In genomic region chr19:6212403-6213265, GRCh38 we compare ENCODE assay signal across 21 cellular contexts.
DNase-seq lines count a peak whose midpoint lies in the region; ATAC-seq and TF ChIP-seq lines count a peak whose summit lies in the region.
"Had no signal": no experiment of that assay in that cellular context is flagged by ENCODE, and none has a peak within 500 bp of the region (broad histone marks: within the 10 kb centered on the region; RNA-seq: fewer than 3 reads in every experiment).

No MANE protein-coding gene starts in this region.

- no peaks in the 10 kb centered on the region for H3F3A ChIP-seq in neural progenitor cell (ENCODE audit: low read depth)

- no peaks in the 10 kb centered on the region for H3K79me2 ChIP-seq in neural progenitor cell (ENCODE audit: low read depth)

- H3K4me3 ChIP-seq in right cardiac atrium (ENCODE audit: low read length) = no peak overlapping the region
- no peak overlapping the region for H3K4me3 ChIP-seq in neural progenitor cell
- no peak overlapping the region for H3K4me3 ChIP-seq in colonic mucosa
- H3K4me3 ChIP-seq: suprapubic skin, uterus had no signal

- peak; percentile 5 for DNase-seq in AG08396 (ENCODE audit: low spot score)
- DNase-seq in GM20000 (ENCODE audit: low spot score) = peak; percentile 29
- peak in 2 of 3 donors; percentile 49 to 52 for DNase-seq in right cardiac atrium
- no peak for DNase-seq in neural progenitor cell (ENCODE audit: low spot score)
- DNase-seq in HPDE6-E6E7 (ENCODE audit: extremely low spot score) = no peak
- no peak for DNase-seq in colonic mucosa
- no peak for DNase-seq in H4 (ENCODE audit: low spot score)
- DNase-seq in amniotic stem cell (lab: John Stamatoyannopoulos, UW) = no peak
- DNase-seq: activated CD4-positive, alpha-beta T cell treated with anti-CD3 and anti-CD28 coated beads, Interleukin-2, amount 50 U/mL, for 4 hours; activated CD8-positive, alpha-beta memory T cell treated with anti-CD3 and anti-CD28 coated beads, Interleukin-2, amount 50 U/mL, for 48 hours; central memory CD4-positive, alpha-beta T cell; EL; NCI-H1092; NCI-H187 treated with DMSO at 0.1 percent for 48 hours; NCI-H69 had no signal

- TF ChIP-seq CTCF in GM20000 (IDR thresholded peaks at IDR 0.05; ENCODE audit: extremely low read depth, missing control alignments) = no peak
- no peak for TF ChIP-seq CTCF in neural progenitor cell (IDR thresholded peaks at IDR 0.05)
- TF ChIP-seq CTCF in colonic mucosa (IDR thresholded peaks at IDR 0.05) = no peak

- no peak overlapping the region for H2AFZ ChIP-seq in neural progenitor cell (replicated peaks)

- peaks cover 7% of the 10 kb centered on the region for H3K36me3 Mint-ChIP-seq in neural progenitor cell
- H3K36me3 Mint-ChIP-seq: activated naive CD4-positive, alpha-beta T cell treated with anti-CD3 and anti-CD28 coated beads, Interleukin-2, amount 50 U/mL, for 72 hours had no signal

- ATAC-seq in right cardiac atrium = no peak

- peaks cover 13% of the 10 kb centered on the region for H3K4me1 Mint-ChIP-seq in neural progenitor cell
- H3K4me1 Mint-ChIP-seq: CD14-positive monocyte had no signal

- peak overlapping the region; percentile 80 for H3K27ac Mint-ChIP-seq in neural progenitor cell
- H3K27ac Mint-ChIP-seq: activated T-helper 2 cell treated with anti-CD3 and anti-CD28 coated beads, Interferon-gamma antibody, Interleukin-2, Interleukin-4, amounts not matched to agents 10 μg/mL and 5 μg/mL and 100 μg/mL, durations not matched to agents 14 hours and 24 hours and 36 hours; CD14-positive monocyte had no signal

- H3K4me1 ChIP-seq in right cardiac atrium (ENCODE audit: control insufficient read depth, insufficient read depth, low read length) (peaks cover 4% of the 10 kb centered on the region), neural progenitor cell (peaks cover 12% of the 10 kb centered on the region), colonic mucosa (no peaks in the 10 kb centered on the region)
- H3K4me1 ChIP-seq: suprapubic skin had no signal

- peak overlapping the region; percentile 61 for H3K4me3 Mint-ChIP-seq in neural progenitor cell
- H3K4me3 Mint-ChIP-seq: CD14-positive monocyte had no signal

- H3K9me3 Mint-ChIP-seq in neural progenitor cell = no peaks in the 10 kb centered on the region
- H3K9me3 Mint-ChIP-seq: activated naive CD4-positive, alpha-beta T cell treated with anti-CD3 and anti-CD28 coated beads, Interleukin-2, amount 50 U/mL, for 72 hours; activated T-helper 2 cell treated with anti-CD3 and anti-CD28 coated beads, Interferon-gamma antibody, Interleukin-2, Interleukin-4, amounts not matched to agents 10 μg/mL and 5 μg/mL and 100 μg/mL, durations not matched to agents 14 hours and 24 hours and 36 hours; CD14-positive monocyte had no signal

- peaks cover 6% of the 10 kb centered on the region for H3K27me3 Mint-ChIP-seq in neural progenitor cell (ENCODE audit: insufficient read depth, low read depth)

- 93% methylated on average over 53 of the region's 53 CpGs for WGBS in right cardiac atrium

- H3K27ac ChIP-seq in right cardiac atrium (ENCODE audit: low read length) (no peak overlapping the region), neural progenitor cell (no peak overlapping the region), colonic mucosa (no peak overlapping the region)
- H3K27ac ChIP-seq: HL-60, suprapubic skin, uterus had no signal

- no peaks in the 10 kb centered on the region for H3K27me3 ChIP-seq in right cardiac atrium (ENCODE audit: control insufficient read depth, insufficient read depth)
- H3K27me3 ChIP-seq in neural progenitor cell = no peaks in the 10 kb centered on the region
- no peaks in the 10 kb centered on the region for H3K27me3 ChIP-seq in colonic mucosa
- H3K27me3 ChIP-seq: suprapubic skin, uterus had no signal

- H3K36me3 ChIP-seq in neural progenitor cell (no peaks in the 10 kb centered on the region), colonic mucosa (no peaks in the 10 kb centered on the region)
- H3K36me3 ChIP-seq: uterus had no signal

- H3K9ac ChIP-seq in neural progenitor cell (no peak overlapping the region), colonic mucosa (ENCODE audit: low read depth in 2 of 2, low read length in 2 of 2) (no peak overlapping the region)

- intact Hi-C loops in right cardiac atrium (cut with DNase I) (no loop called here), colonic mucosa (cut with DNase I) (no loop called here)

- no peaks in the 10 kb centered on the region for H4K20me1 ChIP-seq in neural progenitor cell (ENCODE audit: low read depth)

- no peaks in the 10 kb centered on the region for H3K9me3 ChIP-seq in right cardiac atrium (ENCODE audit: control insufficient read depth, low read length)
- no peaks in the 10 kb centered on the region for H3K9me3 ChIP-seq in neural progenitor cell (ENCODE audit: low read depth)
- no peaks in the 10 kb centered on the region for H3K9me3 ChIP-seq in colonic mucosa
- H3K9me3 ChIP-seq: suprapubic skin, uterus had no signal

- no peak overlapping the region for H3K4me2 ChIP-seq in neural progenitor cell

Comparison
In these comparisons a context has a peak if more than half of its experiments do, and no peak if none do; other contexts are left out.
1. DNase-seq: peak in AG08396 (single experiment), GM20000 (single experiment) and right cardiac atrium (2 of 3); none in neural progenitor cell (single experiment), HPDE6-E6E7 (single experiment), colonic mucosa (single experiment), H4 (single experiment) and amniotic stem cell (single experiment).